In the genomic region with DNA sequence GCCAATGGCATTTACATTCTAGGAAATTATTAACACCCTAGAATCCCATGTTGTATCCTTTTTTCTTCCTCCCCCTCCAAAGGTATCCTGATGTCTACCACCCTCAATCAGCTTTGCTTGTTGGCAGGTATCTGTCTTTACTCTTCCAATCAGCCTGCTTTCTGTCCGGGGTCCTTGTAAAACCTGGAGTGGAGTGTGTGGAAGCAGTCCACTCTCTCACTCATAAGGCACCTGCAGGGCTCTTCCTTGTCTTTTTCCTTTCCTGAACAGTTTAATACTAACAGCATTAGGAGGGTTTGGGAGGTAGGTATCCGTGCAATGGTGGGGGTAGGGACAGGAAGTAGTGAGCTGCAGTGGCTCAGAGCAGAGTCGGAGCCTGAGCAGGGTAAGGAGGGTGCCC, we compare ENCODE assay signal across 8 cellular contexts.
"Had no signal": no experiment of that assay in that cellular context is flagged by ENCODE, and none has a peak within 500 bp of the region (broad histone marks: within the 10 kb centered on the region; RNA-seq: fewer than 3 reads in every experiment).

No MANE protein-coding gene starts in this region.

- H3K9me3 ChIP-seq: HAP-1 had no signal

- H3K4me3 Mint-ChIP-seq: HFFc6, IgD-negative memory B cell had no signal

- H2AFZ ChIP-seq: GM23248 had no signal

- ATAC-seq: HCT116 had no signal

- H3K4me3 ChIP-seq: GM23248, HAP-1 had no signal

- H3K27me3 Mint-ChIP-seq: IgD-negative memory B cell had no signal

- H3K4me1 Mint-ChIP-seq: IgD-negative memory B cell had no signal

- H3K36me3 Mint-ChIP-seq: IgD-negative memory B cell had no signal

- FAIRE-seq: HTR-8/SVneo had no signal

- H3K27ac ChIP-seq: GM23248 had no signal

- H3K4me1 ChIP-seq: HAP-1 had no signal

- H3K36me3 ChIP-seq: HAP-1 had no signal

- H3K27ac Mint-ChIP-seq: HFFc6, IgD-negative memory B cell had no signal

- DNase-seq: GM23248, GOT3, H7, HFFc6 had no signal

- H3K9ac ChIP-seq: GM23248 had no signal
